10 cellular contexts compared by ENCODE assay signal in genomic region chr9:32843295-32843694, GRCh38. TPM values are rescaled to one million over a fixed set of nuclear protein-coding genes. Genes with fewer than 3 reads are reported as not detected.
"Had no signal": no experiment of that assay in that cellular context is flagged by ENCODE, and none has a peak within 500 bp of the region (broad histone marks: within the 10 kb centered on the region; RNA-seq: fewer than 3 reads in every experiment).

No MANE protein-coding gene starts in this region.

- H3K4me1 Mint-ChIP-seq: IgD-negative memory B cell had no signal

- H3K9ac ChIP-seq: GM23248, KMS-11 had no signal

- DNase-seq: GM23248, H9, HCEC 1CT, HFFc6, KBM-7 had no signal

- H3K36me3 Mint-ChIP-seq: IgD-negative memory B cell had no signal

- H3K4me3 ChIP-seq: GM23248 had no signal

- H3K27ac Mint-ChIP-seq: HFFc6, IgD-negative memory B cell had no signal

- H3K9me3 Mint-ChIP-seq: HFFc6 had no signal

- H3K27ac ChIP-seq: GM23248, HL-60, KMS-11 had no signal

- H3K4me3 Mint-ChIP-seq: H9, HFFc6, IgD-negative memory B cell had no signal

RNA-seq across cellular contexts. Expression of gene TMEM215, which starts 60.0 kb away (rescaled TPM):
- total RNA-seq: GM23248, HepG2, HFFc6, HT1080 had no signal
